8 cellular contexts compared by ENCODE assay signal in the genomic region with DNA sequence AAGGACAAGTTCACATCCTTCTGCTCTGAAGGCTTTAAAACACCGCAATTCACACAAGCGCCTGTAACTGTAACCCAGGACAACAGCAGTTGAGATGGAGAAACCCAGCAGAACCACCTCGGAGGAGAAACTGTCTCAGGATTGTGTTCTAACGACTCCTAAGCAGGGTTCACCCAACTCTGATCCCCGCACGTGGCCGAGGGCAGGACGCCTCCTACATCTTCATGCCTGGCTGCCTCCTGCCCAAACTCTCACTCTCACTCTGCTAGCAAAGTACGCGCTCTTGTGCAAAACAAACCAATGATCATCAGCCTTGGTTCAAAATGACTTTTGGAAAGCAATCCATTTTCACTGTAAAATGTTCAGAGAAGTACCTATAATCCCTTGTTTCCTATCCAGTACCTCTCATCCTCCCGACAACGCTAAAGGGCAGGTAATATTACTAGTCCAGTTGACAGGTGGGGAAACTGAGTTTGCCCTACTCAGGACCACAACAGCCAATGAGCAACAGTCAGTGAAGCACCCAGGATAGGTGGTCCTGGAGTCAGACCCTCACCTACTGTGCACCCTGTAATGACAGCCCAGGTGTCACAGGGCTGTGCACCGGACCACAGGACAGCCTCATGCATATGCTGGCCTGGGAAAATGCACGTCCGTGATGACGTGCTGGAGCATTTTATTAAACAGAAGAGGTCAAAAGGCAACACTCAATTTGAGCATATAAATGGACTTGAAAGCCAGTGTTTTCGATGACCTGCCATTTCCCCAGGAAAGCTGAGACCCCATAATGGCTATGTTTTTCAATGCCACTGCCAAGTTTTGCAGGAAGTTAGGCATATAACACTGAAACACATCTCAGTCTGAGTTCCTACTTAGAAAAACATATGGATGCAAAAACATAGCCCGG. TPM values are rescaled to one million over a fixed set of nuclear protein-coding genes. Genes with fewer than 3 reads are reported as not detected.
DNase-seq lines count a peak whose midpoint lies in the region; ATAC-seq, FAIRE-seq and TF ChIP-seq lines count a peak whose summit lies in the region.

No MANE protein-coding gene starts in this region.

- TF ChIP-seq POLR2A in K562 (conservative IDR thresholded peaks at IDR 0.05) (no peak), erythroblast (IDR thresholded peaks at IDR 0.05; ENCODE audit: low read length) (no peak)

- no peaks in the 10 kb centered on the region for H3K9me3 ChIP-seq in K562 (replicated peaks; ENCODE audit: control insufficient read depth, insufficient read depth, low read depth, low read length)
- H3K9me3 ChIP-seq in naive thymus-derived CD4-positive, alpha-beta T cell (ENCODE audit: control insufficient read depth in 2 of 3, low read length in 3 of 3): no peaks in the 10 kb centered on the region

- H3K27ac Mint-ChIP-seq in naive thymus-derived CD4-positive, alpha-beta T cell: peak overlapping the region in 8 of 9 donors; percentile 47 to 90 (median 74)

- TF ChIP-seq CTCF in K562 (IDR thresholded peaks at IDR 0.05 in 2 of 3, conservative IDR thresholded peaks at IDR 0.05 in 1 of 3; ENCODE audit: insufficient read depth in 2 of 3, low read depth in 1 of 3, low read length in 3 of 3): no peak

- H3K9me1 ChIP-seq in K562 (ENCODE audit: control insufficient read depth, insufficient read depth, low read length): peaks cover 8% of the 10 kb centered on the region

- H3K4me3 ChIP-seq in GM08714 (ENCODE audit: low read length) (peak overlapping the region; percentile 20; the same call in 1 of the 2 replicates), K562 (no peak overlapping the region)
- H3K4me3 ChIP-seq in naive thymus-derived CD4-positive, alpha-beta T cell (ENCODE audit: low read length): no peak overlapping the region

- no peak for TF ChIP-seq EP300 in K562 (IDR thresholded peaks at IDR 0.05; ENCODE audit: low read length)

- no peak overlapping the region for H2AFZ ChIP-seq in K562 (ENCODE audit: low read depth, low read length)

- CTCF ChIA-PET in K562 (lab: Yijun Ruan, JAX; ENCODE audit: low intra/inter-chr PET ratio): no interaction called here
- CTCF ChIA-PET in naive thymus-derived CD4-positive, alpha-beta T cell (lab: Charles Lee): no interaction called here

- H3K4me1 ChIP-seq in K562 (replicated peaks in 1 of 2; ENCODE audit: control insufficient read depth in 2 of 2, insufficient read depth in 2 of 2, low read length in 2 of 2): peaks cover 21 to 28% of the 10 kb centered on the region in 2 experiments; a peak in 4 of 5 replicates
- peaks cover 8 to 30% of the 10 kb centered on the region in 2 donors for H3K4me1 ChIP-seq in naive thymus-derived CD4-positive, alpha-beta T cell (ENCODE audit: control insufficient read depth in 2 of 2, insufficient read depth in 2 of 2, low read length in 2 of 2)

- H3K4me2 ChIP-seq in K562 (ENCODE audit: insufficient read depth, low read length): peak overlapping the region; percentile 40; the same call in 1 of the 2 replicates

- H3K79me2 ChIP-seq in K562 (ENCODE audit: control insufficient read depth, insufficient read depth, low read length): peaks cover 68% of the 10 kb centered on the region

- no peak overlapping the region for H3K27ac ChIP-seq in K562 (ENCODE audit: extremely low read depth, low read depth, low read length)
- no peak overlapping the region for H3K27ac ChIP-seq in naive thymus-derived CD4-positive, alpha-beta T cell (ENCODE audit: low read depth, low read length)

- DNase-seq in K562 (ENCODE audit: extremely low read depth in 1 of 4, low spot score in 3 of 4) (no peak), NCI-H1417 (lab: John Stamatoyannopoulos, UW) (no peak), erythroblast (lab: John Stamatoyannopoulos, UW) (no peak)
- DNase-seq in naive thymus-derived CD4-positive, alpha-beta T cell: no peak

- peaks cover 4 to 22% (median 13%) of the 10 kb centered on the region in 5 donors for H3K36me3 Mint-ChIP-seq in naive thymus-derived CD4-positive, alpha-beta T cell

- H3K4me1 Mint-ChIP-seq in naive thymus-derived CD4-positive, alpha-beta T cell: peaks cover 40 to 78% (median 60%) of the 10 kb centered on the region in 7 donors

- H3K27me3 ChIP-seq in K562 (ENCODE audit: control insufficient read depth in 2 of 2, insufficient read depth in 2 of 2, low read length in 2 of 2): no peaks in the 10 kb centered on the region
- no peaks in the 10 kb centered on the region for H3K27me3 ChIP-seq in naive thymus-derived CD4-positive, alpha-beta T cell (ENCODE audit: control insufficient read depth in 2 of 2, insufficient read depth in 2 of 2, low read length in 2 of 2)

- H3K4me3 Mint-ChIP-seq in naive thymus-derived CD4-positive, alpha-beta T cell: peak overlapping the region in 3 of 10 donors; percentile 21 to 45 (median 33)

- H4K20me1 ChIP-seq in K562 (replicated peaks; ENCODE audit: control insufficient read depth, insufficient read depth, low read length): peaks cover 32% of the 10 kb centered on the region; the same call in 1 of the 2 replicates

- BruUV-seq in K562 (replicated peaks; lab: Mats Ljungman, UMichigan): no TSS peak

- TF ChIP-seq RAD21 in K562 (CRISPR knock-in tag; conservative IDR thresholded peaks at IDR 0.05 in 1 of 2, IDR thresholded peaks at IDR 0.05 in 1 of 2): no peak

- no peak for FAIRE-seq in K562 (lab: Jason Lieb, UNC)

- no peaks in the 10 kb centered on the region for H3K27me3 Mint-ChIP-seq in naive thymus-derived CD4-positive, alpha-beta T cell

- intact Hi-C loops in K562 (cut with micrococcal nuclease): loop anchor here (5.0 kb wide), 1 partner anchor 51 kb away; a partner anchor contains a TSS
- intact Hi-C loops in naive thymus-derived CD4-positive, alpha-beta T cell (cut with micrococcal nuclease): no loop called here

- H3K9ac ChIP-seq in K562 (ENCODE audit: insufficient read depth in 1 of 2, low read depth in 2 of 2, low read length in 2 of 2): peak overlapping the region in 1 of 2 experiments; percentile 72; a peak in 2 of 4 replicates

- 75% methylated on average over 18 of the region's 18 CpGs for WGBS in K562 (ENCODE audit: insufficient coverage, low coverage, missing lambda C conversion rate)

- ATAC-seq in HG03039 (IDR thresholded peaks at IDR 0.05; ENCODE audit: unreplicated experiment): peak; percentile 35
- ATAC-seq in K562: no peak
- ATAC-seq in naive thymus-derived CD4-positive, alpha-beta T cell: no peak
- no peak for ATAC-seq in GM18858 (IDR thresholded peaks at IDR 0.05; ENCODE audit: unreplicated experiment)
- no peak for ATAC-seq in HG03469 (IDR thresholded peaks at IDR 0.05; ENCODE audit: unreplicated experiment)

- peaks cover 10% of the 10 kb centered on the region; the same call in 2 of the 3 replicates for H3K36me3 ChIP-seq in K562 (ENCODE audit: control insufficient read depth, insufficient read depth, low read length)
- peaks cover 0 to 6% (median 3%) of the 10 kb centered on the region in 3 experiments for H3K36me3 ChIP-seq in naive thymus-derived CD4-positive, alpha-beta T cell (ENCODE audit: control insufficient read depth in 2 of 3, insufficient read depth in 3 of 3, low read length in 3 of 3)

- POLR2A ChIA-PET in K562 (lab: Yijun Ruan, JAX): interaction anchor here (0.6 to 1.6 kb wide), 5 partner anchors 12 to 97 kb away, joined by 3 to 6 read pairs (median 4); no protein-coding TSS in a partner anchor
- POLR2A ChIA-PET in naive thymus-derived CD4-positive, alpha-beta T cell (lab: Charles Lee): interaction anchor here (0.6 kb wide), 1 partner anchor 203 kb away, joined by 3 read pairs; no protein-coding TSS in a partner anchor

- in situ Hi-C loops in K562 (cut with MboI): no loop called here

- peaks cover 0 to 5% (median 0%) of the 10 kb centered on the region in 11 donors for H3K9me3 Mint-ChIP-seq in naive thymus-derived CD4-positive, alpha-beta T cell

RNA-seq across cellular contexts. Expression of a gene that starts 25.4 kb away (rescaled TPM):
- 81.9 and 116 TPM in 2 replicates for total RNA-seq in K562 (2011; cell fraction: chromatin; rRNA removed; ENCODE audit: low replicate concordance)
- total RNA-seq in K562 (2011; cell fraction: nucleolus; rRNA removed): 54.3 and 56.0 TPM in 2 replicates
- total RNA-seq in K562 (2011; cell fraction: nucleoplasm; rRNA removed): 55.7 and 62.1 TPM in 2 replicates
- total RNA-seq in K562 (2014; rRNA removed) (11.0 and 13.5 TPM in 2 replicates), K562 (2014; rRNA removed; fragmentation: Illumina TruSeq; extraction: Trizol) (12.2 and 12.3 TPM in 2 replicates), K562 (2015; rRNA removed; fragmentation: Illumina TruSeq; extraction: Trizol) (14.7 and 15.9 TPM in 2 replicates), K562 (2021) (37.1 and 38.1 TPM in 2 replicates)
- polyA plus RNA-seq in K562 (2011; rRNA removed) (7.4 and 16.2 TPM in 2 replicates), K562 (2014; fragmentation: Illumina TruSeq; extraction: Trizol) (25.1 and 28.4 TPM in 2 replicates), K562 (2014; fragmentation: Nextera tagmentation; extraction: Ambion mirVana) (1 to 10 TPM; 4.7 TPM), K562 (2014; rRNA removed) (15.6 and 18.7 TPM in 2 replicates)
- 9.5 and 11.2 TPM in 2 replicates for polyA plus RNA-seq in K562 (2011; cell fraction: cytosol; rRNA removed)
- 18.8 and 20.5 TPM in 2 replicates for polyA plus RNA-seq in K562 (2011; cell fraction: nucleus; rRNA removed)
- polyA plus RNA-seq in K562 (2012): 31.3 and 33.6 TPM in 2 replicates
- polyA minus RNA-seq in K562 (2011; rRNA and poly(A)+ RNA removed): 15.2 and 18.3 TPM in 2 replicates
- polyA minus RNA-seq in K562 (2011; cell fraction: cytosol; rRNA and poly(A)+ RNA removed): 13.2 and 27.3 TPM in 2 replicates
- polyA minus RNA-seq in K562 (2011; cell fraction: nucleus; rRNA and poly(A)+ RNA removed): 17.1 and 27.9 TPM in 2 replicates
- 10 to 100 TPM; 40.8 to 60.1 (median 48.3) TPM for total RNA-seq in naive thymus-derived CD4-positive, alpha-beta T cell
- 10 to 100 TPM in 1 of 2 donors, 1 to 10 TPM in 1; 9.5 to 14.6 TPM for polyA plus RNA-seq in naive thymus-derived CD4-positive, alpha-beta T cell

RNA-seq across cellular contexts. Expression of a gene that starts 49.6 kb away (rescaled TPM):
- total RNA-seq in K562 (2011; cell fraction: chromatin; rRNA removed; ENCODE audit: low replicate concordance): not detected in 2 replicates
- total RNA-seq in K562 (2011; cell fraction: nucleolus; rRNA removed): not detected in 2 replicates
- not detected in 2 replicates for total RNA-seq in K562 (2011; cell fraction: nucleoplasm; rRNA removed)
- total RNA-seq in K562 (2014; rRNA removed) (0.41 TPM in 1 of 2 replicates, not detected in the other), K562 (2014; rRNA removed; fragmentation: Illumina TruSeq; extraction: Trizol) (0.18 and 0.19 TPM in 2 replicates), K562 (2015; rRNA removed; fragmentation: Illumina TruSeq; extraction: Trizol) (not detected in 2 replicates), K562 (2021) (not detected in 2 replicates)
- polyA plus RNA-seq in K562 (2011; rRNA removed) (0.15 TPM in 1 of 2 replicates, not detected in the other), K562 (2014; fragmentation: Illumina TruSeq; extraction: Trizol) (not detected in 2 replicates), K562 (2014; fragmentation: Nextera tagmentation; extraction: Ambion mirVana) (under 1 TPM; 0.22 to 0.24 TPM), K562 (2014; rRNA removed) (not detected in 2 replicates)
- polyA plus RNA-seq in K562 (2011; cell fraction: cytosol; rRNA removed): not detected in 2 replicates
- not detected in 2 replicates for polyA plus RNA-seq in K562 (2011; cell fraction: nucleus; rRNA removed)
- polyA plus RNA-seq in K562 (2012): 0.07 TPM in 1 of 2 replicates, not detected in the other
- polyA minus RNA-seq in K562 (2011; rRNA and poly(A)+ RNA removed): 0.24 TPM in 1 of 2 replicates, not detected in the other
- polyA minus RNA-seq in K562 (2011; cell fraction: cytosol; rRNA and poly(A)+ RNA removed): not detected in 2 replicates
- not detected in 2 replicates for polyA minus RNA-seq in K562 (2011; cell fraction: nucleus; rRNA and poly(A)+ RNA removed)
- total RNA-seq in naive thymus-derived CD4-positive, alpha-beta T cell: not detected
- not detected for polyA plus RNA-seq in naive thymus-derived CD4-positive, alpha-beta T cell

RNA-seq across cellular contexts. Expression of a gene that starts 49.8 kb away (rescaled TPM):
- 21.2 and 28.6 TPM in 2 replicates for total RNA-seq in K562 (2011; cell fraction: chromatin; rRNA removed; ENCODE audit: low replicate concordance)
- 10.8 and 13.3 TPM in 2 replicates for total RNA-seq in K562 (2011; cell fraction: nucleolus; rRNA removed)
- 10.6 and 15.0 TPM in 2 replicates for total RNA-seq in K562 (2011; cell fraction: nucleoplasm; rRNA removed)
- total RNA-seq in K562 (2014; rRNA removed) (2.2 and 4.1 TPM in 2 replicates), K562 (2014; rRNA removed; fragmentation: Illumina TruSeq; extraction: Trizol) (3.5 and 4.2 TPM in 2 replicates), K562 (2015; rRNA removed; fragmentation: Illumina TruSeq; extraction: Trizol) (3.5 and 3.8 TPM in 2 replicates), K562 (2021) (4.7 and 6.6 TPM in 2 replicates)
- polyA plus RNA-seq in K562 (2011; rRNA removed) (2.8 TPM in 2 replicates), K562 (2014; fragmentation: Illumina TruSeq; extraction: Trizol) (4.7 and 7.7 TPM in 2 replicates), K562 (2014; fragmentation: Nextera tagmentation; extraction: Ambion mirVana) (under 1 TPM; 0.41 to 0.51 TPM), K562 (2014; rRNA removed) (4.3 and 5.2 TPM in 2 replicates)
- 1.9 and 3.4 TPM in 2 replicates for polyA plus RNA-seq in K562 (2011; cell fraction: cytosol; rRNA removed)
- 5.4 and 11.4 TPM in 2 replicates for polyA plus RNA-seq in K562 (2011; cell fraction: nucleus; rRNA removed)
- polyA plus RNA-seq in K562 (2012): 3.7 and 4.9 TPM in 2 replicates
- polyA minus RNA-seq in K562 (2011; rRNA and poly(A)+ RNA removed): 1.9 and 2.1 TPM in 2 replicates
- 2.7 and 4.2 TPM in 2 replicates for polyA minus RNA-seq in K562 (2011; cell fraction: cytosol; rRNA and poly(A)+ RNA removed)
- polyA minus RNA-seq in K562 (2011; cell fraction: nucleus; rRNA and poly(A)+ RNA removed): 4.4 and 5.7 TPM in 2 replicates
- 1 to 10 TPM; 1.5 to 6.0 (median 3.4) TPM for total RNA-seq in naive thymus-derived CD4-positive, alpha-beta T cell
- polyA plus RNA-seq in naive thymus-derived CD4-positive, alpha-beta T cell: 1 to 10 TPM; 1.3 to 2.1 TPM
